1 cellular context compared by ENCODE assay signal in the genomic region with DNA sequence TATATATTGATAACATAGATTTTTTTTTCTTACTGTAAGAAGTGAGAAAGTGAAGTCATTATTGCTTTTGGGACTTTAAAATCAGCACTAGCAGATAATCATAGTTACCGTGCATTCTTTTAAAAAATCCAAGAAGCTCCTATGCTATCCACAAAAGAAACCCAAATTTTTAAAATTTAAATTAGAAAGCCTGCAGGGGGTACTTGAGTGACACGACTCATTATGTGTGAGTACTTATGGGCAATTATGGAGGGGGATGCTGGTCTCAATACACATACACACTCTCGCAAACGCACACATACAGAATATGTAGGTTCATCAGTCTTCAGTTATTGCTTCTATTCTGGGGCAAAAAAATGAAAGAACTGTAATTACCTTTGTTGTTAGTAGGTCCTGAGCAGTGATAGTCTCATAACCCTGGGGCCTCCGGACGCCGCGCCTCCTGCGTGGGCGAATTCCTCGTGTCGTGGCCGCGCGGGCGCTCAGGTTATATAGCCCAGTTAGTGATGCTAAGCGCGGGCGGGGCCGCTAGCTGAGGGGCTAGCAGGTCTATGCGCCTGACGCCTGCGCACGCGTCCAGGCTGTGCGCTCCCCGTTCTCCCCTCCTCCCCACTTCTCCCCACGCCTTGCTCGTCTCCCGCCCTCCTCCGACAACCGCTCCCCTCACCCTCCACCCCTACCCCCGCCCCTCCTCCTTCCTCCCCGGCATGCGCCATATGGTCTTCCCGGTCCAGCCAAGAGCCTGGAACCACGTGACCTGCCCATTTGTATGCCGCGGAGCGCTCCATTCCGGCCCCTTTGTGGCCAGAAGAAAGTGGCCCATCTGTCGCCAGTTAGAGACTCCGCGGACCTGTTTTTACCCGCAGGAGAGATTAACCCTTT.
TF ChIP-seq lines count a peak whose summit lies in the region.

A gene (minus strand): TSS at position 463 of the 882 bp plus-strand sequence. CDS start 1,657 bp downstream, outside the sequence.

TF ChIP-seq in WTC11, 78 proteins besides CTCF, POLR2A, EP300 and RAD21 (continued from another document):
- TF ChIP-seq, protein P1, sequence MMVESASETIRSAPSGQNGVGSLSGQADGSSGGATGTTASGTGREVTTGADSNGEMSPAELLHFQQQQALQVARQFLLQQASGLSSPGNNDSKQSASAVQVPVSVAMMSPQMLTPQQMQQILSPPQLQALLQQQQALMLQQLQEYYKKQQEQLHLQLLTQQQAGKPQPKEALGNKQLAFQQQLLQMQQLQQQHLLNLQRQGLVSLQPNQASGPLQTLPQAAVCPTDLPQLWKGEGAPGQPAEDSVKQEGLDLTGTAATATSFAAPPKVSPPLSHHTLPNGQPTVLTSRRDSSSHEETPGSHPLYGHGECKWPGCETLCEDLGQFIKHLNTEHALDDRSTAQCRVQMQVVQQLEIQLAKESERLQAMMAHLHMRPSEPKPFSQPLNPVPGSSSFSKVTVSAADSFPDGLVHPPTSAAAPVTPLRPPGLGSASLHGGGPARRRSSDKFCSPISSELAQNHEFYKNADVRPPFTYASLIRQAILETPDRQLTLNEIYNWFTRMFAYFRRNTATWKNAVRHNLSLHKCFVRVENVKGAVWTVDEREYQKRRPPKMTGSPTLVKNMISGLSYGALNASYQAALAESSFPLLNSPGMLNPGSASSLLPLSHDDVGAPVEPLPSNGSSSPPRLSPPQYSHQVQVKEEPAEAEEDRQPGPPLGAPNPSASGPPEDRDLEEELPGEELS (CRISPR knock-in tag; IDR thresholded peaks at IDR 0.05): no peak
- TF ChIP-seq, protein P2, sequence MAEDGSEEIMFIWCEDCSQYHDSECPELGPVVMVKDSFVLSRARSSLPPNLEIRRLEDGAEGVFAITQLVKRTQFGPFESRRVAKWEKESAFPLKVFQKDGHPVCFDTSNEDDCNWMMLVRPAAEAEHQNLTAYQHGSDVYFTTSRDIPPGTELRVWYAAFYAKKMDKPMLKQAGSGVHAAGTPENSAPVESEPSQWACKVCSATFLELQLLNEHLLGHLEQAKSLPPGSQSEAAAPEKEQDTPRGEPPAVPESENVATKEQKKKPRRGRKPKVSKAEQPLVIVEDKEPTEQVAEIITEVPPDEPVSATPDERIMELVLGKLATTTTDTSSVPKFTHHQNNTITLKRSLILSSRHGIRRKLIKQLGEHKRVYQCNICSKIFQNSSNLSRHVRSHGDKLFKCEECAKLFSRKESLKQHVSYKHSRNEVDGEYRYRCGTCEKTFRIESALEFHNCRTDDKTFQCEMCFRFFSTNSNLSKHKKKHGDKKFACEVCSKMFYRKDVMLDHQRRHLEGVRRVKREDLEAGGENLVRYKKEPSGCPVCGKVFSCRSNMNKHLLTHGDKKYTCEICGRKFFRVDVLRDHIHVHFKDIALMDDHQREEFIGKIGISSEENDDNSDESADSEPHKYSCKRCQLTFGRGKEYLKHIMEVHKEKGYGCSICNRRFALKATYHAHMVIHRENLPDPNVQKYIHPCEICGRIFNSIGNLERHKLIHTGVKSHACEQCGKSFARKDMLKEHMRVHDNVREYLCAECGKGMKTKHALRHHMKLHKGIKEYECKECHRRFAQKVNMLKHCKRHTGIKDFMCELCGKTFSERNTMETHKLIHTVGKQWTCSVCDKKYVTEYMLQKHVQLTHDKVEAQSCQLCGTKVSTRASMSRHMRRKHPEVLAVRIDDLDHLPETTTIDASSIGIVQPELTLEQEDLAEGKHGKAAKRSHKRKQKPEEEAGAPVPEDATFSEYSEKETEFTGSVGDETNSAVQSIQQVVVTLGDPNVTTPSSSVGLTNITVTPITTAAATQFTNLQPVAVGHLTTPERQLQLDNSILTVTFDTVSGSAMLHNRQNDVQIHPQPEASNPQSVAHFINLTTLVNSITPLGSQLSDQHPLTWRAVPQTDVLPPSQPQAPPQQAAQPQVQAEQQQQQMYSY (CRISPR knock-in tag; IDR thresholded peaks at IDR 0.05): no peak
